In genomic region chr20:15267935-15268334, GRCh38 we compare ENCODE assay signal across 28 cellular contexts.
DNase-seq lines count a peak whose midpoint lies in the region; ATAC-seq, FAIRE-seq and TF ChIP-seq lines count a peak whose summit lies in the region.
"Had no signal": no experiment of that assay in that cellular context is flagged by ENCODE, and none has a peak within 500 bp of the region (broad histone marks: within the 10 kb centered on the region; RNA-seq: fewer than 3 reads in every experiment).

No MANE protein-coding gene starts in this region.

- TF ChIP-seq POLR2A in GM12878 (IDR thresholded peaks at IDR 0.05; ENCODE audit: low read depth, low read length) (no peak), heart left ventricle (IDR thresholded peaks at IDR 0.05) (no peak), uterus (IDR thresholded peaks at IDR 0.05) (no peak), ovary (IDR thresholded peaks at IDR 0.05) (no peak)

- no peaks in the 10 kb centered on the region for H3K79me2 ChIP-seq in GM12878 (ENCODE audit: control insufficient read depth, insufficient read depth, low read length)

- peak; percentile 37; the same call in 1 of the 2 replicates for TF ChIP-seq RAD21 in GM12878 (IDR thresholded peaks at IDR 0.05; ENCODE audit: insufficient read depth, low read depth, low read length)

- H3K27ac ChIP-seq in GM12878 (ENCODE audit: control insufficient read depth, insufficient read depth) (no peak overlapping the region), heart left ventricle (no peak overlapping the region), uterus (no peak overlapping the region), ovary (no peak overlapping the region)
- H3K27ac ChIP-seq: BLaER1, brain microvascular endothelial cell, GM23248, psoas muscle, RWPE1, SK-N-MC had no signal

- SMC1A ChIA-PET in GM12878 (lab: Charles Lee; ENCODE audit: uncharacterized antibody, unreplicated experiment): interaction anchor here (0.7 kb wide), 1 partner anchor 258 kb away, joined by 3 read pairs; no protein-coding TSS in a partner anchor

- no peaks in the 10 kb centered on the region for H4K20me1 ChIP-seq in GM12878 (ENCODE audit: control insufficient read depth, insufficient read depth)
- H4K20me1 ChIP-seq: BLaER1 had no signal

- H3K4me3 ChIP-seq in GM12865 (ENCODE audit: low read depth, low read length) (no peak overlapping the region), GM12878 (no peak overlapping the region), heart left ventricle (no peak overlapping the region), uterus (no peak overlapping the region), ovary (no peak overlapping the region)
- H3K4me3 ChIP-seq: BLaER1, GM23248, psoas muscle, SK-N-MC had no signal

- H3K4me2 ChIP-seq in GM12878 (ENCODE audit: control insufficient read depth, insufficient read depth): no peak overlapping the region

- FAIRE-seq in GM12878 (lab: Jason Lieb, UNC): peak; percentile 62
- FAIRE-seq: colon, GM18507 had no signal

- H3K9ac ChIP-seq in GM12878 (ENCODE audit: control insufficient read depth, insufficient read depth, low read length): no peak overlapping the region
- H3K9ac ChIP-seq: BLaER1, GM23248 had no signal

- RAD21 ChIA-PET in GM12878 (lab: Charles Lee; ENCODE audit: unreplicated experiment): no interaction called here

- no peak for TF ChIP-seq CTCF in GM12865 (IDR thresholded peaks at IDR 0.05; ENCODE audit: insufficient read depth, low read depth, low read length, missing control alignments)
- no peak for TF ChIP-seq CTCF in GM12878 (IDR thresholded peaks at IDR 0.05 in 2 of 3, conservative IDR thresholded peaks at IDR 0.05 in 1 of 3; ENCODE audit: control insufficient read depth in 2 of 3, extremely low read depth in 1 of 3, insufficient read depth in 1 of 3, low read depth in 3 of 3, low read length in 3 of 3)
- TF ChIP-seq CTCF in heart left ventricle (IDR thresholded peaks at IDR 0.05): no peak
- TF ChIP-seq CTCF in uterus (IDR thresholded peaks at IDR 0.05): no peak
- no peak for TF ChIP-seq CTCF in ovary (IDR thresholded peaks at IDR 0.05)

- CTCF ChIA-PET in GM12878 (lab: Yijun Ruan, JAX): no interaction called here

- H3K9me3 ChIP-seq in GM12878 (replicated peaks; ENCODE audit: control insufficient read depth, insufficient read depth, low read length) (no peaks in the 10 kb centered on the region), heart left ventricle (peaks cover 0 to 10% (median 0%) of the 10 kb centered on the region in 12 donors), uterus (no peaks in the 10 kb centered on the region), ovary (no peaks in the 10 kb centered on the region)
- H3K9me3 ChIP-seq: BLaER1, psoas muscle had no signal

- ATAC-seq in GM19035 (IDR thresholded peaks at IDR 0.05; ENCODE audit: unreplicated experiment): peak; percentile 58
- peak; percentile 67 for ATAC-seq in HG02798 (IDR thresholded peaks at IDR 0.05; ENCODE audit: poor library complexity, unreplicated experiment)
- no peak for ATAC-seq in GM12878
- no peak for ATAC-seq in heart left ventricle
- ATAC-seq: activated CD4-positive, alpha-beta T cell treated with anti-CD3 and anti-CD28 coated beads for 36 hours; psoas muscle; T-helper 17 cell had no signal

- H3K4me1 ChIP-seq in GM12878 (ENCODE audit: control insufficient read depth, insufficient read depth, low read length): peaks cover 23% of the 10 kb centered on the region
- no peaks in the 10 kb centered on the region for H3K4me1 ChIP-seq in heart left ventricle
- H3K4me1 ChIP-seq in uterus: no peaks in the 10 kb centered on the region
- H3K4me1 ChIP-seq in ovary (ENCODE audit: insufficient read depth): no peaks in the 10 kb centered on the region
- H3K4me1 ChIP-seq: psoas muscle had no signal

- no TSS peak for BruUV-seq in GM12878 (replicated peaks; lab: Mats Ljungman, UMichigan)

- in situ Hi-C loops in GM12878 (cut with MboI): no loop called here

- peak; percentile 17 for DNase-seq in GM12865 (ENCODE audit: low read depth)
- DNase-seq in GM12878 (ENCODE audit: low read depth, low spot score): no peak
- DNase-seq in heart left ventricle: no peak
- DNase-seq in uterus: no peak
- DNase-seq in ovary: no peak
- DNase-seq in pons (ENCODE audit: low spot score): no peak
- DNase-seq: activated CD4-positive, alpha-beta T cell treated with anti-CD3 and anti-CD28 coated beads for 36 hours; activated CD8-positive, alpha-beta memory T cell treated with anti-CD3 and anti-CD28 coated beads for 24 hours; activated gamma-delta T cell; activated T-cell treated with anti-CD3 and anti-CD28 coated beads, Interleukin-2, amount 50 U/mL, for 1 hour; brain microvascular endothelial cell; effector CD8-positive, alpha-beta T cell; GM23248; head of caudate nucleus; mammary epithelial cell; NCI-H1105 treated with DMSO at 0.1 percent for 48 hours; NCI-H2081; NCI-H226; NCI-H748 treated with DMSO at 0.1 percent for 48 hours; psoas muscle; T-helper 17 cell had no signal

- 10% methylated on average over 1 of the region's 1 CpG for WGBS in GM12878 (ENCODE audit: insufficient coverage, insufficient replicate concordance, low lambda C conversion rate, missing lambda C conversion rate)
- WGBS in heart left ventricle, 4 donors: 36 to 45% (median 40%) methylated on average over 1 of the region's 1 CpG
- WGBS in ovary, 3 donors: 42 to 60% (median 54%) methylated on average over 1 of the region's 1 CpG

- H3K27me3 ChIP-seq in GM12878 (replicated peaks in 1 of 2; ENCODE audit: control insufficient read depth in 2 of 2, insufficient read depth in 2 of 2, low read length in 1 of 2) (no peaks in the 10 kb centered on the region), heart left ventricle (no peaks in the 10 kb centered on the region), uterus (no peaks in the 10 kb centered on the region), ovary (no peaks in the 10 kb centered on the region)
- H3K27me3 ChIP-seq: BLaER1, brain microvascular endothelial cell had no signal

- TF ChIP-seq EP300 in GM12878 (IDR thresholded peaks at IDR 0.05; ENCODE audit: borderline replicate concordance in 1 of 2, control insufficient read depth in 1 of 2, low read depth in 2 of 2, low read length in 2 of 2) (no peak), ovary (IDR thresholded peaks at IDR 0.05) (no peak)

- H2AFZ ChIP-seq in GM12878 (ENCODE audit: control insufficient read depth, low read depth, low read length): peak overlapping the region; percentile 22; the same call in 1 of the 2 replicates
- H2AFZ ChIP-seq: GM23248 had no signal

- no peaks in the 10 kb centered on the region for H3K36me3 ChIP-seq in GM12878 (ENCODE audit: control insufficient read depth in 2 of 2, insufficient read depth in 2 of 2, low read length in 1 of 2)
- H3K36me3 ChIP-seq in heart left ventricle: no peaks in the 10 kb centered on the region
- H3K36me3 ChIP-seq in uterus: no peaks in the 10 kb centered on the region
- no peaks in the 10 kb centered on the region for H3K36me3 ChIP-seq in ovary
- H3K36me3 ChIP-seq: BLaER1, brain microvascular endothelial cell had no signal

- POLR2A ChIA-PET in GM12878 (lab: Charles Lee): no interaction called here

- intact Hi-C loops in GM12878 (cut with micrococcal nuclease; ENCODE audit: unreplicated experiment): loop anchor here (5.0 kb wide), 2 partner anchors 384 to 1209 kb away; no protein-coding TSS in a partner anchor
- intact Hi-C loops in heart left ventricle (cut with DNase I): no loop called here
- intact Hi-C loops in uterus (cut with DNase I; ENCODE audit: low total_unique reads): no loop called here
- intact Hi-C loops in ovary (cut with DNase I): no loop called here

TF ChIP-seq in GM12878, 131 proteins besides CTCF, POLR2A, EP300 and RAD21 (continues in another document):
- TF ChIP-seq CHD1 (IDR thresholded peaks at IDR 0.05; ENCODE audit: low read depth, low read length): no peak
- TF ChIP-seq NFYA (IDR thresholded peaks at IDR 0.05; ENCODE audit: borderline replicate concordance, low read depth, low read length): no peak
- no peak for TF ChIP-seq ATF2 (IDR thresholded peaks at IDR 0.05; ENCODE audit: low read length)
- no peak for TF ChIP-seq FOXK2 (IDR thresholded peaks at IDR 0.05)
- TF ChIP-seq MAX (IDR thresholded peaks at IDR 0.05; ENCODE audit: low read depth, low read length): no peak
- TF ChIP-seq CREB1 (IDR thresholded peaks at IDR 0.05; ENCODE audit: low read depth): no peak
- TF ChIP-seq RAD51 (IDR thresholded peaks at IDR 0.05): no peak
- TF ChIP-seq IKZF2 (IDR thresholded peaks at IDR 0.05): no peak

Comparison
In these comparisons a context has a peak if more than half of its experiments do, and no peak if none do; other contexts are left out.
1. ATAC-seq: peak in GM19035 (single experiment) and HG02798 (single experiment); none in GM12878 (single experiment) and heart left ventricle (0 of 4).